In genomic region chr2:47345584-47345913, GRCh38 we compare ENCODE assay signal across 9 cellular contexts. TPM values are rescaled to one million over a fixed set of nuclear protein-coding genes. Genes with fewer than 3 reads are reported as not detected.
DNase-seq lines count a peak whose midpoint lies in the region; ATAC-seq and TF ChIP-seq lines count a peak whose summit lies in the region.
"Had no signal": no experiment of that assay in that cellular context is flagged by ENCODE, and none has a peak within 500 bp of the region (broad histone marks: within the 10 kb centered on the region; RNA-seq: fewer than 3 reads in every experiment).

No MANE protein-coding gene starts in this region.

- H3K27me3 ChIP-seq in mammary epithelial cell (ENCODE audit: insufficient read depth, low read length) (no peaks in the 10 kb centered on the region), upper lobe of left lung (no peaks in the 10 kb centered on the region)

- H2AFZ ChIP-seq in mammary epithelial cell (ENCODE audit: low read depth, low read length) = peak overlapping the region; percentile 91

- dilution Hi-C loops in mammary epithelial cell (cut with HindIII; ENCODE audit: low sequenced_read_pairs) = no loop called here

- no peak for TF ChIP-seq CTCF in mammary epithelial cell (conservative IDR thresholded peaks at IDR 0.05 in 1 of 2, IDR thresholded peaks at IDR 0.05 in 1 of 2; ENCODE audit: extremely low read depth in 1 of 2, insufficient read depth in 1 of 2, low read depth in 1 of 2, low read length in 2 of 2)
- TF ChIP-seq CTCF in upper lobe of left lung (IDR thresholded peaks at IDR 0.05) = no peak

- H3K27ac ChIP-seq in mammary epithelial cell (ENCODE audit: insufficient read depth, low read depth, low read length) (no peak overlapping the region), mesodermal cell (ENCODE audit: low read depth, low read length, severe bottlenecking) (peak overlapping the region; percentile 99), upper lobe of left lung (peak overlapping the region; percentile 65 to 81 (median 74))

- BruUV-seq in mammary epithelial cell (replicated peaks; lab: Mats Ljungman, UMichigan) = no TSS peak

- in situ Hi-C loops in mammary epithelial cell (cut with MboI; ENCODE audit: low sequenced_read_pairs in 2 of 2) = no loop called here

- TF ChIP-seq EP300 in upper lobe of left lung (IDR thresholded peaks at IDR 0.05) = no peak

- no peak overlapping the region for H3K4me3 ChIP-seq in mammary epithelial cell (replicated peaks in 1 of 3; ENCODE audit: insufficient read depth in 1 of 3, low read depth in 2 of 3, low read length in 3 of 3)
- peak overlapping the region; percentile 39 for H3K4me3 ChIP-seq in mesodermal cell (ENCODE audit: extremely low read depth, insufficient read depth, low read length, poor library complexity, severe bottlenecking)
- peak overlapping the region in 3 of 4 donors; percentile 41 to 49 (median 45) for H3K4me3 ChIP-seq in upper lobe of left lung

- H3K79me2 ChIP-seq in mammary epithelial cell (ENCODE audit: insufficient read depth, low read length) = no peaks in the 10 kb centered on the region

- H3K4me1 ChIP-seq in mammary epithelial cell (ENCODE audit: insufficient read depth, low read length) (peaks cover 14% of the 10 kb centered on the region), mesodermal cell (ENCODE audit: control insufficient read depth, insufficient read depth, low read length, poor library complexity, severe bottlenecking) (peaks cover 26% of the 10 kb centered on the region), upper lobe of left lung (peaks cover 5 to 10% (median 9%) of the 10 kb centered on the region in 4 donors)

- peak; percentile 58 for DNase-seq in SHP77 treated with DMSO at 0.1 percent for 48 hours (lab: John Stamatoyannopoulos, UW)
- no peak for DNase-seq in SHP77 (lab: John Stamatoyannopoulos, UW)
- no peak for DNase-seq in mammary epithelial cell
- DNase-seq in upper lobe of left lung = no peak
- no peak for DNase-seq in activated gamma-delta T cell (lab: John Stamatoyannopoulos, UW)

- H3K9ac ChIP-seq in mammary epithelial cell (ENCODE audit: insufficient read depth, low read length) = no peak overlapping the region

- H3K36me3 ChIP-seq in mammary epithelial cell (ENCODE audit: insufficient read depth, low read length) (no peaks in the 10 kb centered on the region), mesodermal cell (ENCODE audit: control insufficient read depth, insufficient read depth, low read length) (peaks cover 9% of the 10 kb centered on the region), upper lobe of left lung (no peaks in the 10 kb centered on the region)

- H3K9me3 ChIP-seq in mammary epithelial cell (replicated peaks; ENCODE audit: insufficient read depth, low read length) = no peaks in the 10 kb centered on the region
- no peaks in the 10 kb centered on the region for H3K9me3 ChIP-seq in mesodermal cell (ENCODE audit: control insufficient read depth, low read length)
- H3K9me3 ChIP-seq in upper lobe of left lung = no peaks in the 10 kb centered on the region

- no peaks in the 10 kb centered on the region for H4K20me1 ChIP-seq in mammary epithelial cell (ENCODE audit: insufficient read depth, low read length)

- peak overlapping the region; percentile 46 for H3K4me2 ChIP-seq in mammary epithelial cell (ENCODE audit: insufficient read depth, low read depth, low read length)

- no peak for TF ChIP-seq POLR2A in upper lobe of left lung (IDR thresholded peaks at IDR 0.05)

- WGBS in mammary epithelial cell (ENCODE audit: low coverage, missing lambda C conversion rate) = 6% methylated on average over 4 of the region's 4 CpGs
- 8 to 24% methylated on average over 2 of the region's 4 CpGs for WGBS in mesodermal cell (ENCODE audit: insufficient coverage in 2 of 2), 2 experiments
- 13 to 32% methylated on average over 4 of the region's 4 CpGs for WGBS in upper lobe of left lung, 2 donors

- CTCF ChIA-PET in mammary epithelial cell (lab: Charles Lee; ENCODE audit: low non-redundant PET) = no interaction called here

- intact Hi-C loops in mammary epithelial cell (cut with micrococcal nuclease) = no loop called here

- ATAC-seq in upper lobe of left lung (ENCODE audit: low FRiP score in 2 of 2) (no peak), GM18502 (IDR thresholded peaks at IDR 0.05; ENCODE audit: poor library complexity, unreplicated experiment) (no peak), GM21737 (IDR thresholded peaks at IDR 0.05; ENCODE audit: unreplicated experiment) (no peak)

RNA-seq across cellular contexts. Expression of gene EPCAM, which starts 23.6 kb away (rescaled TPM):
- total RNA-seq in mammary epithelial cell (10 to 100 TPM in 1 of 2 donors, 1 to 10 TPM in 1; 4.0 to 18.2 TPM), upper lobe of left lung (100 to 1,000 TPM in 3 of 6 donors, 10 to 100 TPM in 3; 57.6 to 153 (median 96.6) TPM)
- polyA plus RNA-seq in mammary epithelial cell = 16.8 TPM
- 34.4 TPM for polyA minus RNA-seq in mammary epithelial cell
- polyA plus RNA-seq in mesodermal cell (2013, experiment 1 of 2) = 4.8 TPM
- polyA plus RNA-seq in mesodermal cell (2013, experiment 2 of 2) = 4.9 TPM
- polyA plus RNA-seq: IgD-negative memory B cell had no signal

RNA-seq across cellular contexts. Expression of gene MSH2, which starts 57.4 kb away (rescaled TPM):
- total RNA-seq in mammary epithelial cell (10 to 100 TPM; 14.7 to 21.5 TPM), upper lobe of left lung (10 to 100 TPM in 3 of 6 donors, 1 to 10 TPM in 3; 6.1 to 16.3 (median 10.2) TPM)
- polyA plus RNA-seq in mammary epithelial cell = 18.8 TPM
- polyA minus RNA-seq in mammary epithelial cell = 10.0 TPM
- polyA plus RNA-seq in mesodermal cell (2013, experiment 1 of 2) = 37.9 TPM
- 42.7 TPM for polyA plus RNA-seq in mesodermal cell (2013, experiment 2 of 2)

Comparison
In these comparisons a context has a peak if more than half of its experiments do, and no peak if none do; other contexts are left out.
1. H3K4me3 ChIP-seq: peak in mesodermal cell (single experiment) and upper lobe of left lung (3 of 4); none in mammary epithelial cell (0 of 3).